In the genomic region with DNA sequence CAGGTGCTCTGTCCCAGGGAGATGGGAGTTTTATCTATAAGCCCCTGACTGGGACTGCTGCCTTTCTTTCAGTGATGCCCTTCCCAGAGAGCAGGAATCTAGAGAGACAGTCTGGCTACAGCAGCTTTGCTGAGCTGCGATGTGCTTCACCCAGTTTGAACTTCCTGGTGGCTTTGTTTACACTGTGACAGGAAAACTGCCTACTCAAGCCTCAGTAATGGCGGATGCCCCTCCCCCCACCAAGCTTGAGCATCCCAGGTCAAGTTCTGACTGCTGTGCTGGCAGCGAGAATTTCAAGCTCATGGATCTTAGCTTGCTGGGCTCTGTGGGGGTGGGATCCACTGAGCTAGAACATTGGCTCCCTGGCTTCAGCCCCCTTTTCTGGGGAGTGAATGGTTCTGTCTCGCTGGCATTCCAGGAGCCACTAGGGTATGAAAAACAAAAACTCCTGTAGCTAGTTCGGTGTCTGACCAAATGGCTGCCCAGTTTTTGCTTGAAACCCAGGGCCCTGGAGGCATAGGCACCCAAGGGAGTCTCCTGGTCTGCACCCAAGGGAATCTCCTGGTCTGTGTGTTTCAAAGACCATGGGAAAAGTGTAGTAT, we compare ENCODE assay signal across 1 cellular context.
TF ChIP-seq lines count a peak whose summit lies in the region.

No MANE protein-coding gene starts in this region.

TF ChIP-seq in HepG2, 621 proteins besides CTCF, POLR2A, EP300 and RAD21 (continued from another document and continues in another):
- TF ChIP-seq, protein P1, sequence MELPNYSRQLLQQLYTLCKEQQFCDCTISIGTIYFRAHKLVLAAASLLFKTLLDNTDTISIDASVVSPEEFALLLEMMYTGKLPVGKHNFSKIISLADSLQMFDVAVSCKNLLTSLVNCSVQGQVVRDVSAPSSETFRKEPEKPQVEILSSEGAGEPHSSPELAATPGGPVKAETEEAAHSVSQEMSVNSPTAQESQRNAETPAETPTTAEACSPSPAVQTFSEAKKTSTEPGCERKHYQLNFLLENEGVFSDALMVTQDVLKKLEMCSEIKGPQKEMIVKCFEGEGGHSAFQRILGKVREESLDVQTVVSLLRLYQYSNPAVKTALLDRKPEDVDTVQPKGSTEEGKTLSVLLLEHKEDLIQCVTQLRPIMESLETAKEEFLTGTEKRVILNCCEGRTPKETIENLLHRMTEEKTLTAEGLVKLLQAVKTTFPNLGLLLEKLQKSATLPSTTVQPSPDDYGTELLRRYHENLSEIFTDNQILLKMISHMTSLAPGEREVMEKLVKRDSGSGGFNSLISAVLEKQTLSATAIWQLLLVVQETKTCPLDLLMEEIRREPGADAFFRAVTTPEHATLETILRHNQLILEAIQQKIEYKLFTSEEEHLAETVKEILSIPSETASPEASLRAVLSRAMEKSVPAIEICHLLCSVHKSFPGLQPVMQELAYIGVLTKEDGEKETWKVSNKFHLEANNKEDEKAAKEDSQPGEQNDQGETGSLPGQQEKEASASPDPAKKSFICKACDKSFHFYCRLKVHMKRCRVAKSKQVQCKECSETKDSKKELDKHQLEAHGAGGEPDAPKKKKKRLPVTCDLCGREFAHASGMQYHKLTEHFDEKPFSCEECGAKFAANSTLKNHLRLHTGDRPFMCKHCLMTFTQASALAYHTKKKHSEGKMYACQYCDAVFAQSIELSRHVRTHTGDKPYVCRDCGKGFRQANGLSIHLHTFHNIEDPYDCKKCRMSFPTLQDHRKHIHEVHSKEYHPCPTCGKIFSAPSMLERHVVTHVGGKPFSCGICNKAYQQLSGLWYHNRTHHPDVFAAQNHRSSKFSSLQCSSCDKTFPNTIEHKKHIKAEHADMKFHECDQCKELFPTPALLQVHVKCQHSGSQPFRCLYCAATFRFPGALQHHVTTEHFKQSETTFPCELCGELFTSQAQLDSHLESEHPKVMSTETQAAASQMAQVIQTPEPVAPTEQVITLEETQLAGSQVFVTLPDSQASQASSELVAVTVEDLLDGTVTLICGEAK (IDR thresholded peaks at IDR 0.05), result no peak
- TF ChIP-seq, protein P1 (CRISPR knock-in tag; IDR thresholded peaks at IDR 0.05), result no peak
- TF ChIP-seq, protein P2, sequence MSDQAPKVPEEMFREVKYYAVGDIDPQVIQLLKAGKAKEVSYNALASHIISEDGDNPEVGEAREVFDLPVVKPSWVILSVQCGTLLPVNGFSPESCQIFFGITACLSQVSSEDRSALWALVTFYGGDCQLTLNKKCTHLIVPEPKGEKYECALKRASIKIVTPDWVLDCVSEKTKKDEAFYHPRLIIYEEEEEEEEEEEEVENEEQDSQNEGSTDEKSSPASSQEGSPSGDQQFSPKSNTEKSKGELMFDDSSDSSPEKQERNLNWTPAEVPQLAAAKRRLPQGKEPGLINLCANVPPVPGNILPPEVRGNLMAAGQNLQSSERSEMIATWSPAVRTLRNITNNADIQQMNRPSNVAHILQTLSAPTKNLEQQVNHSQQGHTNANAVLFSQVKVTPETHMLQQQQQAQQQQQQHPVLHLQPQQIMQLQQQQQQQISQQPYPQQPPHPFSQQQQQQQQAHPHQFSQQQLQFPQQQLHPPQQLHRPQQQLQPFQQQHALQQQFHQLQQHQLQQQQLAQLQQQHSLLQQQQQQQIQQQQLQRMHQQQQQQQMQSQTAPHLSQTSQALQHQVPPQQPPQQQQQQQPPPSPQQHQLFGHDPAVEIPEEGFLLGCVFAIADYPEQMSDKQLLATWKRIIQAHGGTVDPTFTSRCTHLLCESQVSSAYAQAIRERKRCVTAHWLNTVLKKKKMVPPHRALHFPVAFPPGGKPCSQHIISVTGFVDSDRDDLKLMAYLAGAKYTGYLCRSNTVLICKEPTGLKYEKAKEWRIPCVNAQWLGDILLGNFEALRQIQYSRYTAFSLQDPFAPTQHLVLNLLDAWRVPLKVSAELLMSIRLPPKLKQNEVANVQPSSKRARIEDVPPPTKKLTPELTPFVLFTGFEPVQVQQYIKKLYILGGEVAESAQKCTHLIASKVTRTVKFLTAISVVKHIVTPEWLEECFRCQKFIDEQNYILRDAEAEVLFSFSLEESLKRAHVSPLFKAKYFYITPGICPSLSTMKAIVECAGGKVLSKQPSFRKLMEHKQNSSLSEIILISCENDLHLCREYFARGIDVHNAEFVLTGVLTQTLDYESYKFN (CRISPR knock-in tag; conservative IDR thresholded peaks at IDR 0.05), result peak; percentile 58
- TF ChIP-seq, protein P3, sequence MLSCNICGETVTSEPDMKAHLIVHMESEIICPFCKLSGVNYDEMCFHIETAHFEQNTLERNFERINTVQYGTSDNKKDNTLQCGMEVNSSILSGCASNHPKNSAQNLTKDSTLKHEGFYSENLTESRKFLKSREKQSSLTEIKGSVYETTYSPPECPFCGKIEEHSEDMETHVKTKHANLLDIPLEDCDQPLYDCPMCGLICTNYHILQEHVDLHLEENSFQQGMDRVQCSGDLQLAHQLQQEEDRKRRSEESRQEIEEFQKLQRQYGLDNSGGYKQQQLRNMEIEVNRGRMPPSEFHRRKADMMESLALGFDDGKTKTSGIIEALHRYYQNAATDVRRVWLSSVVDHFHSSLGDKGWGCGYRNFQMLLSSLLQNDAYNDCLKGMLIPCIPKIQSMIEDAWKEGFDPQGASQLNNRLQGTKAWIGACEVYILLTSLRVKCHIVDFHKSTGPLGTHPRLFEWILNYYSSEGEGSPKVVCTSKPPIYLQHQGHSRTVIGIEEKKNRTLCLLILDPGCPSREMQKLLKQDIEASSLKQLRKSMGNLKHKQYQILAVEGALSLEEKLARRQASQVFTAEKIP (CRISPR knock-in tag; IDR thresholded peaks at IDR 0.05; ENCODE audit: borderline replicate concordance), result no peak
- TF ChIP-seq LCORL (IDR thresholded peaks at IDR 0.05) (no peak), LCORL (CRISPR knock-in tag; IDR thresholded peaks at IDR 0.05) (no peak), ZNF569 (CRISPR knock-in tag; IDR thresholded peaks at IDR 0.05; ENCODE audit: borderline replicate concordance) (no peak), NFE2L1 (CRISPR knock-in tag; IDR thresholded peaks at IDR 0.05; ENCODE audit: borderline replicate concordance) (no peak), NBN (conservative IDR thresholded peaks at IDR 0.05) (no peak), ZFP36L1 (CRISPR knock-in tag; IDR thresholded peaks at IDR 0.05) (no peak), ZNF839 (CRISPR knock-in tag; IDR thresholded peaks at IDR 0.05; ENCODE audit: borderline replicate concordance) (no peak), CEBPB (IDR thresholded peaks at IDR 0.05; ENCODE audit: borderline replicate concordance, low read depth, low read length) (no peak), PITX1 (CRISPR knock-in tag; IDR thresholded peaks at IDR 0.05) (no peak), ZBTB7B (CRISPR knock-in tag; IDR thresholded peaks at IDR 0.05) (no peak), MAF1 (CRISPR knock-in tag; IDR thresholded peaks at IDR 0.05; ENCODE audit: borderline replicate concordance) (no peak), ZBTB38 (CRISPR knock-in tag; IDR thresholded peaks at IDR 0.05) (no peak), ZNF496 (CRISPR knock-in tag; IDR thresholded peaks at IDR 0.05; ENCODE audit: insufficient replicate concordance) (no peak), ZNF20 (CRISPR knock-in tag; IDR thresholded peaks at IDR 0.05) (no peak), XBP1 (CRISPR knock-in tag; IDR thresholded peaks at IDR 0.05) (no peak), ZMAT3 (CRISPR knock-in tag; conservative IDR thresholded peaks at IDR 0.05) (no peak), ZNF484 (CRISPR knock-in tag; IDR thresholded peaks at IDR 0.05; ENCODE audit: borderline replicate concordance, low read depth) (no peak), ZNF775 (CRISPR knock-in tag; IDR thresholded peaks at IDR 0.05; ENCODE audit: borderline replicate concordance) (no peak)
- TF ChIP-seq, protein P4, sequence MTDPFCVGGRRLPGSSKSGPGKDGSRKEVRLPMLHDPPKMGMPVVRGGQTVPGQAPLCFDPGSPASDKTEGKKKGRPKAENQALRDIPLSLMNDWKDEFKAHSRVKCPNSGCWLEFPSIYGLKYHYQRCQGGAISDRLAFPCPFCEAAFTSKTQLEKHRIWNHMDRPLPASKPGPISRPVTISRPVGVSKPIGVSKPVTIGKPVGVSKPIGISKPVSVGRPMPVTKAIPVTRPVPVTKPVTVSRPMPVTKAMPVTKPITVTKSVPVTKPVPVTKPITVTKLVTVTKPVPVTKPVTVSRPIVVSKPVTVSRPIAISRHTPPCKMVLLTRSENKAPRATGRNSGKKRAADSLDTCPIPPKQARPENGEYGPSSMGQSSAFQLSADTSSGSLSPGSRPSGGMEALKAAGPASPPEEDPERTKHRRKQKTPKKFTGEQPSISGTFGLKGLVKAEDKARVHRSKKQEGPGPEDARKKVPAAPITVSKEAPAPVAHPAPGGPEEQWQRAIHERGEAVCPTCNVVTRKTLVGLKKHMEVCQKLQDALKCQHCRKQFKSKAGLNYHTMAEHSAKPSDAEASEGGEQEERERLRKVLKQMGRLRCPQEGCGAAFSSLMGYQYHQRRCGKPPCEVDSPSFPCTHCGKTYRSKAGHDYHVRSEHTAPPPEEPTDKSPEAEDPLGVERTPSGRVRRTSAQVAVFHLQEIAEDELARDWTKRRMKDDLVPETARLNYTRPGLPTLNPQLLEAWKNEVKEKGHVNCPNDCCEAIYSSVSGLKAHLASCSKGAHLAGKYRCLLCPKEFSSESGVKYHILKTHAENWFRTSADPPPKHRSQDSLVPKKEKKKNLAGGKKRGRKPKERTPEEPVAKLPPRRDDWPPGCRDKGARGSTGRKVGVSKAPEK (CRISPR knock-in tag; IDR thresholded peaks at IDR 0.05; ENCODE audit: borderline replicate concordance), result no peak
- TF ChIP-seq, protein P5, sequence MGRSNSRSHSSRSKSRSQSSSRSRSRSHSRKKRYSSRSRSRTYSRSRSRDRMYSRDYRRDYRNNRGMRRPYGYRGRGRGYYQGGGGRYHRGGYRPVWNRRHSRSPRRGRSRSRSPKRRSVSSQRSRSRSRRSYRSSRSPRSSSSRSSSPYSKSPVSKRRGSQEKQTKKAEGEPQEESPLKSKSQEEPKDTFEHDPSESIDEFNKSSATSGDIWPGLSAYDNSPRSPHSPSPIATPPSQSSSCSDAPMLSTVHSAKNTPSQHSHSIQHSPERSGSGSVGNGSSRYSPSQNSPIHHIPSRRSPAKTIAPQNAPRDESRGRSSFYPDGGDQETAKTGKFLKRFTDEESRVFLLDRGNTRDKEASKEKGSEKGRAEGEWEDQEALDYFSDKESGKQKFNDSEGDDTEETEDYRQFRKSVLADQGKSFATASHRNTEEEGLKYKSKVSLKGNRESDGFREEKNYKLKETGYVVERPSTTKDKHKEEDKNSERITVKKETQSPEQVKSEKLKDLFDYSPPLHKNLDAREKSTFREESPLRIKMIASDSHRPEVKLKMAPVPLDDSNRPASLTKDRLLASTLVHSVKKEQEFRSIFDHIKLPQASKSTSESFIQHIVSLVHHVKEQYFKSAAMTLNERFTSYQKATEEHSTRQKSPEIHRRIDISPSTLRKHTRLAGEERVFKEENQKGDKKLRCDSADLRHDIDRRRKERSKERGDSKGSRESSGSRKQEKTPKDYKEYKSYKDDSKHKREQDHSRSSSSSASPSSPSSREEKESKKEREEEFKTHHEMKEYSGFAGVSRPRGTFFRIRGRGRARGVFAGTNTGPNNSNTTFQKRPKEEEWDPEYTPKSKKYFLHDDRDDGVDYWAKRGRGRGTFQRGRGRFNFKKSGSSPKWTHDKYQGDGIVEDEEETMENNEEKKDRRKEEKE (IDR thresholded peaks at IDR 0.05), result no peak
- TF ChIP-seq, protein P6, sequence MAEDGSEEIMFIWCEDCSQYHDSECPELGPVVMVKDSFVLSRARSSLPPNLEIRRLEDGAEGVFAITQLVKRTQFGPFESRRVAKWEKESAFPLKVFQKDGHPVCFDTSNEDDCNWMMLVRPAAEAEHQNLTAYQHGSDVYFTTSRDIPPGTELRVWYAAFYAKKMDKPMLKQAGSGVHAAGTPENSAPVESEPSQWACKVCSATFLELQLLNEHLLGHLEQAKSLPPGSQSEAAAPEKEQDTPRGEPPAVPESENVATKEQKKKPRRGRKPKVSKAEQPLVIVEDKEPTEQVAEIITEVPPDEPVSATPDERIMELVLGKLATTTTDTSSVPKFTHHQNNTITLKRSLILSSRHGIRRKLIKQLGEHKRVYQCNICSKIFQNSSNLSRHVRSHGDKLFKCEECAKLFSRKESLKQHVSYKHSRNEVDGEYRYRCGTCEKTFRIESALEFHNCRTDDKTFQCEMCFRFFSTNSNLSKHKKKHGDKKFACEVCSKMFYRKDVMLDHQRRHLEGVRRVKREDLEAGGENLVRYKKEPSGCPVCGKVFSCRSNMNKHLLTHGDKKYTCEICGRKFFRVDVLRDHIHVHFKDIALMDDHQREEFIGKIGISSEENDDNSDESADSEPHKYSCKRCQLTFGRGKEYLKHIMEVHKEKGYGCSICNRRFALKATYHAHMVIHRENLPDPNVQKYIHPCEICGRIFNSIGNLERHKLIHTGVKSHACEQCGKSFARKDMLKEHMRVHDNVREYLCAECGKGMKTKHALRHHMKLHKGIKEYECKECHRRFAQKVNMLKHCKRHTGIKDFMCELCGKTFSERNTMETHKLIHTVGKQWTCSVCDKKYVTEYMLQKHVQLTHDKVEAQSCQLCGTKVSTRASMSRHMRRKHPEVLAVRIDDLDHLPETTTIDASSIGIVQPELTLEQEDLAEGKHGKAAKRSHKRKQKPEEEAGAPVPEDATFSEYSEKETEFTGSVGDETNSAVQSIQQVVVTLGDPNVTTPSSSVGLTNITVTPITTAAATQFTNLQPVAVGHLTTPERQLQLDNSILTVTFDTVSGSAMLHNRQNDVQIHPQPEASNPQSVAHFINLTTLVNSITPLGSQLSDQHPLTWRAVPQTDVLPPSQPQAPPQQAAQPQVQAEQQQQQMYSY (CRISPR knock-in tag; IDR thresholded peaks at IDR 0.05), result no peak
- TF ChIP-seq, protein P7, sequence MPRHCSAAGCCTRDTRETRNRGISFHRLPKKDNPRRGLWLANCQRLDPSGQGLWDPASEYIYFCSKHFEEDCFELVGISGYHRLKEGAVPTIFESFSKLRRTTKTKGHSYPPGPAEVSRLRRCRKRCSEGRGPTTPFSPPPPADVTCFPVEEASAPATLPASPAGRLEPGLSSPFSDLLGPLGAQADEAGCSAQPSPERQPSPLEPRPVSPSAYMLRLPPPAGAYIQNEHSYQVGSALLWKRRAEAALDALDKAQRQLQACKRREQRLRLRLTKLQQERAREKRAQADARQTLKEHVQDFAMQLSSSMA (CRISPR knock-in tag; IDR thresholded peaks at IDR 0.05), result no peak
